Comparison of ENCODE assay signal across 26 cellular contexts in the genomic region with DNA sequence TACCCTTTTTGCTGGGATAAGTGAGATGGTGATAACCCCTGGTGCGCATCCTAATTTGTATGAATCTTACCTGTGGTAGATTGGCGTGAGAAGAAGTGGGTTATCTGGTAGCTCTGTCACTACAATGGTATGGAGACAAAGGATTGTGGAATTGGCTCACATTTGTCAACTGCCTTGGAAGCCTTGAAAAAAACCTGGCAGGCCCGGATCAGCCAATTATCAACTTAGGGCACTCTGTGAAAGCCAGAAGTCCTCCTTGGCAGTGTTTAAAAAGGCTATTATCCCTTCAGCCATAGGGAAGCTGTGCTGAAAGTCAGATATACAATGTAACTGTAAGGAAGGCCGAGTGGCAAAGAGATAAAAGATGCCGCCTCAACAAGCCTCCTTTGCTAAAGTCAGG.
"Had no signal": no experiment of that assay in that cellular context is flagged by ENCODE, and none has a peak within 500 bp of the region (broad histone marks: within the 10 kb centered on the region; RNA-seq: fewer than 3 reads in every experiment).

No MANE protein-coding gene starts in this region.

- H3K4me3 ChIP-seq: hepatocyte, left ventricle myocardium inferior, lung, mucosa of descending colon, pancreas, prostate gland, skin epidermis, suprapubic skin, tibial nerve, uterus had no signal

- H3K9me3 Mint-ChIP-seq: naive thymus-derived CD4-positive, alpha-beta T cell; natural killer cell treated with Interleukin-12 subunit alpha and Interleukin-12 subunit beta and Interleukin-15 and Interleukin-18, amount 100 ng/mL, for 72 hours; stimulated activated naive CD8-positive, alpha-beta T cell treated with anti-CD3 and anti-CD28 coated beads, Interleukin-15, Interleukin-2, amounts not matched to agents 100 ng/mL and 50 ng/mL, for 24 hours; type B pancreatic cell had no signal

- H3K36me3 ChIP-seq: left ventricle myocardium inferior, pancreas, prostate gland, uterus had no signal

- H3K27me3 Mint-ChIP-seq: natural killer cell treated with Interleukin-12 subunit alpha and Interleukin-12 subunit beta and Interleukin-15 and Interleukin-18, amount 100 ng/mL, for 72 hours; stimulated activated naive CD8-positive, alpha-beta T cell treated with anti-CD3 and anti-CD28 coated beads, Interleukin-15, Interleukin-2, amounts not matched to agents 100 ng/mL and 50 ng/mL, for 24 hours; type B pancreatic cell had no signal

- H3K27me3 ChIP-seq: hepatocyte, pancreas, suprapubic skin, tibial nerve, uterus had no signal

- ATAC-seq: mucosa of descending colon; naive thymus-derived CD4-positive, alpha-beta T cell; natural killer cell treated with Interleukin-12 subunit alpha and Interleukin-12 subunit beta and Interleukin-15 and Interleukin-18, amount 100 ng/mL, for 72 hours; pancreas; right cardiac atrium; sciatic nerve had no signal

- H3K4me1 ChIP-seq: left ventricle myocardium inferior, pancreas, prostate gland, suprapubic skin, tibial nerve, uterus had no signal

- H3K9me3 ChIP-seq: left ventricle myocardium inferior, mucosa of descending colon, pancreas, prostate gland, suprapubic skin, tibial nerve, uterus had no signal

- DNase-seq: islet precursor cell; left ventricle myocardium inferior; midbrain; mucosa of descending colon; naive thymus-derived CD4-positive, alpha-beta T cell; nucleus accumbens; pancreas; posterior cingulate gyrus; retina; right cardiac atrium; stimulated activated CD4-positive, alpha-beta T cell treated with anti-CD3 and anti-CD28 coated beads, Interleukin-12 subunit alpha, Interleukin-12 subunit beta, amount 100 ng/mL, for 4 hours; stimulated activated CD4-positive, alpha-beta T cell treated with anti-CD3 and anti-CD28 coated beads, Interleukin-15, amount 100 ng/mL, for 24 hours; stimulated activated CD4-positive, alpha-beta T cell treated with anti-CD3 and anti-CD28 coated beads, Interleukin-2, amount 100 ng/mL, for 24 hours; stimulated activated CD4-positive, alpha-beta T cell treated with anti-CD3 and anti-CD28 coated beads, Interleukin-4, amount 100 ng/mL, for 1 hour; stimulated activated naive CD4-positive, alpha-beta T cell; uterus had no signal

- H3K4me3 Mint-ChIP-seq: naive thymus-derived CD4-positive, alpha-beta T cell; natural killer cell treated with Interleukin-12 subunit alpha and Interleukin-12 subunit beta and Interleukin-15 and Interleukin-18, amount 100 ng/mL, for 72 hours; stimulated activated naive CD8-positive, alpha-beta T cell treated with anti-CD3 and anti-CD28 coated beads, Interleukin-15, Interleukin-2, amounts not matched to agents 100 ng/mL and 50 ng/mL, for 24 hours; type B pancreatic cell had no signal

- H3K27ac Mint-ChIP-seq: naive thymus-derived CD4-positive, alpha-beta T cell; natural killer cell treated with Interleukin-12 subunit alpha and Interleukin-12 subunit beta and Interleukin-15 and Interleukin-18, amount 100 ng/mL, for 72 hours; type B pancreatic cell had no signal

- H3K27ac ChIP-seq: hepatocyte, left ventricle myocardium inferior, pancreas, prostate gland, skin epidermis, suprapubic skin, tibial nerve, uterus had no signal

- H3K36me3 Mint-ChIP-seq: type B pancreatic cell had no signal
